1 cellular context compared by ENCODE assay signal in the genomic region with DNA sequence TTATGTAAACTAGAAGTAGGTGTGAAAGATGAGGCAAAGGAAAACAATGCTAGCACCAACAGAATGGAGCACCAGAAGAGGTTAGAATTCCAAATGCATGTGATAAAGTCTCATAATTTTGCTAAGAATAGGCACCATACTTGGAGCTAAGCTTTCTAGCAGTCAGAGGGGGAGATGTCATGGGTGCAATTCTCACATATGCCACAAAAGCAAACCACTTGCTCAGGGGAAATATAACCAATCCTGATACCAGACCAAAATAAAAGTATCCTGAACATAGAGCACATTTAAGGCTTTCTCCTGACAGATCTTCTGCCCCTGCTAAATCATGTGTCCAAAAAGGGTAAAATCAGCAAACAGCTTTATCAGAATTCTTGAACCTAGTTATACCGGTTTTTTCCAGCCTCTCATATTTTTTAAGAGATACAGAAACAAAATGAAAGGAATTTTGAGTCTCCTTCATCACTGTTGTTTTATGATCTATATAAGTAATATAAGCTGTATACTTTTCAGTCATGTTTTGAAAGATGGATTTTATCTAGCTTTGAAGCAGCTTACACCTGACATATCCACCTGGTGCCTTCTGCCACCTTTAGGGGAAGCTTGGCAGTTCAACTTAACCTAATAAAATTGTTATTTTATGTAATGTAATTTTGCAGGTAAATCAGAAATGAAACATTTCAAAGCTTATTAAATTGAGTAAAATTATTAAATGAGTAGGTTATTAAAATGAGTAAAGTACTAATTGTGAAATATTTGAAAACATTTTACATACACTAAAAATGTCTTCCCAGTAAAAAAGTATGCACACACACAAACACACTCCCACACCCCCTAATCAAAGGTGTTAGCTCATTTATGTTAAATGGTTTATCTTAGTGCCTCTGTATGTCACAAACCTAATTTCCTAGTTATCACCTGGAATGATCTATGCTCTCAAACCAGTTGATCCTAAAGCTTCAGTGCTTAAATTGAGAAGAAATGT.
A peak's percentile ranks its signal among the peaks of the same experiment; 100 is the strongest.
TF ChIP-seq lines count a peak whose summit lies in the region.

No MANE protein-coding gene starts in this region.

TF ChIP-seq in GM12878, 131 proteins besides CTCF, POLR2A, EP300 and RAD21:
- TF ChIP-seq SPI1 (IDR thresholded peaks at IDR 0.05; ENCODE audit: borderline replicate concordance, insufficient read depth, low read depth, low read length) (no peak), SMC3 (IDR thresholded peaks at IDR 0.05; ENCODE audit: borderline replicate concordance, low read length) (peak; percentile 11; the same call in 1 of the 2 replicates)
